21 cellular contexts compared by ENCODE assay signal in the genomic region with DNA sequence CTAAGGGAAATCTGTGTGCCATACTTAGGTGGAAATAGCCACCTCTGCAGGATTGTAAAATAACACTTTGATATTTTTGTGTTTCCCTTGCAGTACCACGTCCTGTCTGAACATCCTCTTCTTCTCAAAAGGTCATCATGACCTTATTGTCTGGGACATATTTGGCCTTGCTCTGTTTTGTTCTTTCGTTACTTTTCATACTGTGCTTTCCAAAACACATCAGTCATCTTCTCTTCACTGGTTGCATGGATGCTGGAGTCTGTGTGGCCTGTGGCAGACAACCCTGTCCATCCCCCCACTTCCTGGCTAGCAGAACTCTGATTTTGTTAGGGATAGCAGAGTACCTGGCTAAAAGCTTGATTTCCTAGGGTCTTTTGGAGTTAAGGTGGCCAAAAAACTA.
"Had no signal": no experiment of that assay in that cellular context is flagged by ENCODE, and none has a peak within 500 bp of the region (broad histone marks: within the 10 kb centered on the region; RNA-seq: fewer than 3 reads in every experiment).

No MANE protein-coding gene starts in this region.

- H3K36me3 Mint-ChIP-seq: activated naive CD4-positive, alpha-beta T cell treated with anti-CD3 and anti-CD28 coated beads, Interleukin-2, amount 10 ng/mL, durations not matched to agents 7 days and 5 days; activated naive CD8-positive, alpha-beta T cell treated with anti-CD3 and anti-CD28 coated beads for 36 hours had no signal

- H3K4me1 Mint-ChIP-seq: activated naive CD4-positive, alpha-beta T cell treated with anti-CD3 and anti-CD28 coated beads, Interleukin-2, amount 10 ng/mL, durations not matched to agents 7 days and 5 days; activated naive CD8-positive, alpha-beta T cell treated with anti-CD3 and anti-CD28 coated beads for 36 hours had no signal

- H3K9me3 Mint-ChIP-seq: activated T-cell treated with anti-CD3 and anti-CD28 coated beads, Interleukin-2, amount 50 U/mL, for 4 hours had no signal

- ATAC-seq: activated T-cell treated with anti-CD3 and anti-CD28 coated beads, Interleukin-2, amount 50 U/mL, for 4 hours; T-helper 17 cell; WTC11 had no signal

- H3K27ac Mint-ChIP-seq: activated naive CD4-positive, alpha-beta T cell treated with anti-CD3 and anti-CD28 coated beads, Interleukin-2, amount 10 ng/mL, durations not matched to agents 7 days and 5 days; activated naive CD8-positive, alpha-beta T cell treated with anti-CD3 and anti-CD28 coated beads for 36 hours; T-helper 17 cell had no signal

- DNase-seq: activated CD4-positive, alpha-beta T cell treated with anti-CD3 and anti-CD28 coated beads for 48 hours; activated CD4-positive, alpha-beta T cell treated with anti-CD3 and anti-CD28 coated beads, Interleukin-2, amount 50 U/mL, for 4 hours; activated CD4-positive, CD25-positive, alpha-beta regulatory T cell treated with anti-CD3 and anti-CD28 coated beads, Interleukin-2, amount 50 U/mL, for 72 hours; activated CD8-positive, alpha-beta memory T cell treated with anti-CD3 and anti-CD28 coated beads for 24 hours; activated effector memory CD4-positive, alpha-beta T cell treated with anti-CD3 and anti-CD28 coated beads, Interleukin-2, amount 50 U/mL, for 16 hours; activated naive CD4-positive, alpha-beta T cell treated with anti-CD3 and anti-CD28 coated beads, Interleukin-2, amount 10 ng/mL, durations not matched to agents 7 days and 5 days; activated naive CD8-positive, alpha-beta T cell treated with anti-CD3 and anti-CD28 coated beads for 36 hours; activated T-cell treated with anti-CD3 and anti-CD28 coated beads, Interleukin-2, amount 50 U/mL, for 4 hours; caudate nucleus; KG1; NCI-H1092; NCI-H1417; NCI-H1930; NCI-H2171; NCI-H226; NCI-H526; NCI-H82; SIG-M5; T-helper 17 cell; T-helper 9 cell had no signal

- H3K4me3 Mint-ChIP-seq: activated naive CD4-positive, alpha-beta T cell treated with anti-CD3 and anti-CD28 coated beads, Interleukin-2, amount 10 ng/mL, durations not matched to agents 7 days and 5 days; activated naive CD8-positive, alpha-beta T cell treated with anti-CD3 and anti-CD28 coated beads for 36 hours; activated T-cell treated with anti-CD3 and anti-CD28 coated beads, Interleukin-2, amount 50 U/mL, for 4 hours; T-helper 17 cell; WTC11 had no signal
